ENCODE assay signal across 16 cellular contexts in the genomic region with DNA sequence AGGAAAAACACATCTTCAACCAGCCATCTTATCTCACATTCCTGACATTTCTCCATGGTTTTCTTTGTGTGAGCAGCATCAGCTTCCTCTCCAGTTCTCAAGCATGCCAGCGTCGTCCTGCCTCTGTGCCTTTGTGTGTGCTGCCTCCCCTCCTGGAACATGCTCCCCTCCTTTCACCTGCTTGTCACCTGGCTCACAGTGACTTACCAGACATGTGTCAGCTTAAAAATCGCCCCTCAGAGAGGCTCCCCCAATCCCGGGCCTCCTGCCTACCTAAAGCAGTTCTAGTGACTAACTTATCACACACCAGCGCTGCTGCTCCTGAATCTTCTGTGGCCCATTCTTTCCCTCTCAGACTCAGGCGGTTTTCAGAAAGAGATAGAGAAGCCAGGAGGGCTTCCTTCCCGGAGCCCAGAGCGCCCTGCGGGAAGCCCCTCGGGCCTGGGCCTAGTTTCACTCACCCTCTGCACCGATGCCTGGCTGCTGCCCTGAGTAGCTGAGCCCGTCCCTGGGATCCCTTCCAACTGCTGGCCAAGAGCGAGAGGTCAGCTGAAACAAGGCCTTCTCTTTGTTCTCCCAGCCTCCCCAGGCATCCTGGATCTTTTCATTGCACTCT. TPM values are rescaled to one million over a fixed set of nuclear protein-coding genes. Genes with fewer than 3 reads are reported as not detected.
DNase-seq lines count a peak whose midpoint lies in the region; ATAC-seq and TF ChIP-seq lines count a peak whose summit lies in the region.
"Had no signal": no experiment of that assay in that cellular context is flagged by ENCODE, and none has a peak within 500 bp of the region (broad histone marks: within the 10 kb centered on the region; RNA-seq: fewer than 3 reads in every experiment).

No MANE protein-coding gene starts in this region.

- intact Hi-C loops in Right ventricle myocardium superior (cut with DNase I) (no loop called here), cardiac septum (cut with DNase I) (no loop called here), esophagus muscularis mucosa (cut with DNase I) (no loop called here)

- TF ChIP-seq POLR2A in esophagus muscularis mucosa (IDR thresholded peaks at IDR 0.05; ENCODE audit: low read depth) (no peak), tibial nerve (IDR thresholded peaks at IDR 0.05) (no peak)

- TF ChIP-seq EP300 in esophagus muscularis mucosa (IDR thresholded peaks at IDR 0.05) (no peak), tibial nerve (IDR thresholded peaks at IDR 0.05) (no peak)

- H3K9me3 ChIP-seq in esophagus muscularis mucosa (peaks cover 0 to 24% (median 9%) of the 10 kb centered on the region in 4 donors), tibial nerve (peaks cover 0 to 17% (median 0%) of the 10 kb centered on the region in 4 donors)
- H3K9me3 ChIP-seq: upper lobe of right lung had no signal

- no peak overlapping the region for H3K4me3 Mint-ChIP-seq in mesothelial cell of epicardium
- H3K4me3 Mint-ChIP-seq in activated T-cell treated with anti-CD3 and anti-CD28 coated beads, Interleukin-2, amount 50 U/mL, for 4 hours: no peak overlapping the region
- H3K4me3 Mint-ChIP-seq: T-helper 17 cell had no signal

- H3K4me3 ChIP-seq in esophagus muscularis mucosa: no peak overlapping the region
- no peak overlapping the region for H3K4me3 ChIP-seq in tibial nerve
- H3K4me3 ChIP-seq: gastroesophageal sphincter, upper lobe of right lung had no signal

- H3K4me1 ChIP-seq in esophagus muscularis mucosa (no peaks in the 10 kb centered on the region), tibial nerve (peaks cover 0 to 18% (median 6%) of the 10 kb centered on the region in 4 donors)
- H3K4me1 ChIP-seq: gastroesophageal sphincter, upper lobe of right lung had no signal

- in situ Hi-C loops in ACHN (cut with HindIII; ENCODE audit: low pct_ligation_motif_present, low pct_unique_long_range_greater_than_20kb, low sequenced_read_pairs): no loop called here

- peaks cover 12% of the 10 kb centered on the region for H3K4me1 Mint-ChIP-seq in mesothelial cell of epicardium
- no peaks in the 10 kb centered on the region for H3K4me1 Mint-ChIP-seq in activated T-cell treated with anti-CD3 and anti-CD28 coated beads, Interleukin-2, amount 50 U/mL, for 4 hours (ENCODE audit: low read depth)
- H3K4me1 Mint-ChIP-seq: T-helper 17 cell had no signal

- WGBS in esophagus muscularis mucosa: 61% methylated on average over 13 of the region's 13 CpGs
- WGBS in tibial nerve, 2 donors: 42 to 51% methylated on average over 13 of the region's 13 CpGs

- peaks cover 38% of the 10 kb centered on the region for H3K9me3 Mint-ChIP-seq in mesothelial cell of epicardium
- H3K9me3 Mint-ChIP-seq in activated T-cell treated with anti-CD3 and anti-CD28 coated beads, Interleukin-2, amount 50 U/mL, for 4 hours: peaks cover 11% of the 10 kb centered on the region

- DNase-seq in Right ventricle myocardium superior: no peak
- no peak for DNase-seq in cardiac septum (ENCODE audit: low spot score)
- peak; percentile 87 for DNase-seq in esophagus muscularis mucosa (ENCODE audit: extremely low spot score)
- DNase-seq in mesothelial cell of epicardium (ENCODE audit: low spot score in 2 of 2, unreplicated experiment in 2 of 2): no peak
- no peak for DNase-seq in tibial nerve (ENCODE audit: low spot score in 2 of 2)
- DNase-seq in activated T-cell treated with anti-CD3 and anti-CD28 coated beads, Interleukin-2, amount 50 U/mL, for 4 hours: no peak
- DNase-seq in ACHN: no peak
- DNase-seq: activated CD4-positive, alpha-beta T cell treated with anti-CD3 and anti-CD28 coated beads, Interleukin-2, amount 50 U/mL, for 48 hours; Calu3; dermis blood vessel endothelial cell; MM.1S; small intestine; T-helper 17 cell; upper lobe of right lung had no signal

- H3K36me3 Mint-ChIP-seq in mesothelial cell of epicardium: peaks cover 6% of the 10 kb centered on the region
- no peaks in the 10 kb centered on the region for H3K36me3 Mint-ChIP-seq in activated T-cell treated with anti-CD3 and anti-CD28 coated beads, Interleukin-2, amount 50 U/mL, for 4 hours (ENCODE audit: insufficient read depth)

- ATAC-seq in Right ventricle myocardium superior (ENCODE audit: poor library complexity) (peak; percentile 68), HG02885 (IDR thresholded peaks at IDR 0.05; ENCODE audit: poor library complexity, unreplicated experiment) (no peak)
- no peak for ATAC-seq in activated T-cell treated with anti-CD3 and anti-CD28 coated beads, Interleukin-2, amount 50 U/mL, for 4 hours
- ATAC-seq: gastroesophageal sphincter, T-helper 17 cell, upper lobe of right lung had no signal

- no peak for TF ChIP-seq CTCF in esophagus muscularis mucosa (IDR thresholded peaks at IDR 0.05)
- no peak for TF ChIP-seq CTCF in mesothelial cell of epicardium (IDR thresholded peaks at IDR 0.05; ENCODE audit: unreplicated experiment)
- no peak for TF ChIP-seq CTCF in tibial nerve (IDR thresholded peaks at IDR 0.05)

- no peak overlapping the region for H3K27ac ChIP-seq in esophagus muscularis mucosa (replicated peaks in 1 of 4)
- peak overlapping the region; percentile 26 to 59 (median 41) for H3K27ac ChIP-seq in tibial nerve
- H3K27ac ChIP-seq: gastroesophageal sphincter, upper lobe of right lung had no signal

- no peaks in the 10 kb centered on the region for H3K27me3 Mint-ChIP-seq in mesothelial cell of epicardium (ENCODE audit: low read depth)
- peaks cover 24% of the 10 kb centered on the region for H3K27me3 Mint-ChIP-seq in activated T-cell treated with anti-CD3 and anti-CD28 coated beads, Interleukin-2, amount 50 U/mL, for 4 hours (ENCODE audit: low read depth)

- H3K27me3 ChIP-seq in esophagus muscularis mucosa: no peaks in the 10 kb centered on the region
- H3K27me3 ChIP-seq in tibial nerve: no peaks in the 10 kb centered on the region
- H3K27me3 ChIP-seq: gastroesophageal sphincter, upper lobe of right lung had no signal

- H3K27ac Mint-ChIP-seq in mesothelial cell of epicardium: peak overlapping the region; percentile 57
- H3K27ac Mint-ChIP-seq: T-helper 17 cell had no signal

- H3K36me3 ChIP-seq in esophagus muscularis mucosa (no peaks in the 10 kb centered on the region), tibial nerve (no peaks in the 10 kb centered on the region)
- H3K36me3 ChIP-seq: gastroesophageal sphincter, upper lobe of right lung had no signal

RNA-seq across cellular contexts. Expression of gene MVB12B, which starts 51.1 kb away (rescaled TPM):
- total RNA-seq in Right ventricle myocardium superior (11.5 TPM), cardiac septum (7.2 TPM), esophagus muscularis mucosa (10 to 100 TPM; 14.1 to 25.0 (median 18.4) TPM), mesothelial cell of epicardium (38.0 to 43.7 TPM (median 42.0 TPM) in 3 replicates), tibial nerve (10 to 100 TPM; 27.2 to 36.9 (median 33.2) TPM)
- 1 to 10 TPM; 3.7 to 4.5 (median 4.1) TPM for total RNA-seq in activated T-cell treated with anti-CD3 and anti-CD28 coated beads, Interleukin-2, amount 50 U/mL, for 4 hours

Comparison
In these comparisons a context has a peak if more than half of its experiments do, and no peak if none do; other contexts are left out.
1. H3K27ac ChIP-seq: peak in tibial nerve (4 of 4); none in esophagus muscularis mucosa (0 of 4).